ENCODE assay signal across 13 cellular contexts in genomic region chr11:27916541-27917100, GRCh38.
DNase-seq lines count a peak whose midpoint lies in the region; ATAC-seq, FAIRE-seq and TF ChIP-seq lines count a peak whose summit lies in the region.
"Had no signal": no experiment of that assay in that cellular context is flagged by ENCODE, and none has a peak within 500 bp of the region (broad histone marks: within the 10 kb centered on the region; RNA-seq: fewer than 3 reads in every experiment).

No MANE protein-coding gene starts in this region.

- H3K9ac ChIP-seq in astrocyte (ENCODE audit: low read length): no peak overlapping the region
- no peak overlapping the region for H3K9ac ChIP-seq in mesendoderm (ENCODE audit: low read length)

- POLR2A ChIA-PET in CD4-positive, alpha-beta T cell (lab: Charles Lee): no interaction called here

- H4K8ac ChIP-seq in mesendoderm (ENCODE audit: low read depth, low read length): no peak overlapping the region

- H3K27ac ChIP-seq in astrocyte (ENCODE audit: low read depth, low read length) (no peak overlapping the region), mesendoderm (ENCODE audit: low read depth, low read length) (no peak overlapping the region)
- no peak overlapping the region for H3K27ac ChIP-seq in CD4-positive, alpha-beta T cell (ENCODE audit: low read depth, low read length)

- no peak overlapping the region for H2BK120ac ChIP-seq in mesendoderm (ENCODE audit: low read depth, low read length)

- H3K4me1 Mint-ChIP-seq in astrocyte (ENCODE audit: low read depth, unreplicated experiment): peaks cover 12% of the 10 kb centered on the region
- no peaks in the 10 kb centered on the region for H3K4me1 Mint-ChIP-seq in CD4-positive, alpha-beta T cell (ENCODE audit: low read depth)
- H3K4me1 Mint-ChIP-seq: activated CD4-positive, alpha-beta T cell treated with anti-CD3 and anti-CD28 coated beads for 36 hours; activated naive CD8-positive, alpha-beta T cell treated with anti-CD3 and anti-CD28 coated beads, Interleukin-2, amount 10 ng/mL, durations not matched to agents 7 days and 5 days; endodermal cell; stimulated activated naive CD8-positive, alpha-beta T cell treated with anti-CD3 and anti-CD28 coated beads, Interleukin-15, amount 100 ng/mL, for 72 hours had no signal

- H2AK5ac ChIP-seq in mesendoderm (ENCODE audit: low read length): no peak overlapping the region

- H3K4me2 ChIP-seq in astrocyte (ENCODE audit: low read length): no peak overlapping the region
- H3K4me2 ChIP-seq in mesendoderm (ENCODE audit: low read length): no peak overlapping the region

- no peaks in the 10 kb centered on the region for H3K36me3 ChIP-seq in astrocyte (ENCODE audit: insufficient read depth, low read length)
- no peaks in the 10 kb centered on the region for H3K36me3 ChIP-seq in mesendoderm (ENCODE audit: control insufficient read depth, insufficient read depth, low read length)

- H3K18ac ChIP-seq in mesendoderm (ENCODE audit: low read length): no peak overlapping the region

- H3K36me3 Mint-ChIP-seq in astrocyte (ENCODE audit: low read depth, unreplicated experiment): no peaks in the 10 kb centered on the region
- H3K36me3 Mint-ChIP-seq in CD4-positive, alpha-beta T cell (ENCODE audit: low read depth): no peaks in the 10 kb centered on the region
- H3K36me3 Mint-ChIP-seq: activated naive CD8-positive, alpha-beta T cell treated with anti-CD3 and anti-CD28 coated beads, Interleukin-2, amount 10 ng/mL, durations not matched to agents 7 days and 5 days had no signal

- no peak overlapping the region for H3K4me3 Mint-ChIP-seq in astrocyte (ENCODE audit: unreplicated experiment)
- no peak overlapping the region for H3K4me3 Mint-ChIP-seq in CD4-positive, alpha-beta T cell
- H3K4me3 Mint-ChIP-seq: activated CD4-positive, alpha-beta T cell treated with anti-CD3 and anti-CD28 coated beads for 36 hours; activated naive CD8-positive, alpha-beta T cell treated with anti-CD3 and anti-CD28 coated beads, Interleukin-2, amount 10 ng/mL, durations not matched to agents 7 days and 5 days; endodermal cell; stimulated activated naive CD8-positive, alpha-beta T cell treated with anti-CD3 and anti-CD28 coated beads, Interleukin-15, amount 100 ng/mL, for 72 hours had no signal

- no peaks in the 10 kb centered on the region for H3K27me3 Mint-ChIP-seq in astrocyte (ENCODE audit: low read depth, unreplicated experiment)
- H3K27me3 Mint-ChIP-seq in CD4-positive, alpha-beta T cell: peaks cover 5% of the 10 kb centered on the region
- H3K27me3 Mint-ChIP-seq: activated naive CD8-positive, alpha-beta T cell treated with anti-CD3 and anti-CD28 coated beads, Interleukin-2, amount 10 ng/mL, durations not matched to agents 7 days and 5 days; stimulated activated naive CD8-positive, alpha-beta T cell treated with anti-CD3 and anti-CD28 coated beads, Interleukin-15, amount 100 ng/mL, for 72 hours had no signal

- no peaks in the 10 kb centered on the region for H3K79me1 ChIP-seq in mesendoderm (ENCODE audit: low read length)

- H3K4me1 ChIP-seq in astrocyte (ENCODE audit: insufficient read depth, low read length): peaks cover 22% of the 10 kb centered on the region
- no peaks in the 10 kb centered on the region for H3K4me1 ChIP-seq in mesendoderm (ENCODE audit: control insufficient read depth, low read depth, low read length)

- H3K9me3 ChIP-seq in astrocyte (ENCODE audit: insufficient read depth, low read depth, low read length): no peaks in the 10 kb centered on the region
- H3K9me3 ChIP-seq in CD4-positive, alpha-beta T cell (ENCODE audit: control insufficient read depth, low read length): no peaks in the 10 kb centered on the region

- H2BK5ac ChIP-seq in mesendoderm (ENCODE audit: low read length): no peak overlapping the region

- no peak for FAIRE-seq in astrocyte (lab: Jason Lieb, UNC)
- FAIRE-seq: H54 had no signal

- no peak overlapping the region for H2BK15ac ChIP-seq in mesendoderm (replicated peaks; ENCODE audit: low read depth)

- no peak for TF ChIP-seq CTCF in astrocyte (IDR thresholded peaks at IDR 0.05; ENCODE audit: insufficient read depth, low read depth, low read length)
- TF ChIP-seq CTCF in CD4-positive, alpha-beta T cell (IDR thresholded peaks at IDR 0.05): no peak

- H3K4ac ChIP-seq in mesendoderm (ENCODE audit: low read depth, low read length): no peak overlapping the region

- H3K9me3 Mint-ChIP-seq in astrocyte (ENCODE audit: unreplicated experiment): peaks cover 2% of the 10 kb centered on the region
- no peaks in the 10 kb centered on the region for H3K9me3 Mint-ChIP-seq in CD4-positive, alpha-beta T cell
- H3K9me3 Mint-ChIP-seq: activated naive CD8-positive, alpha-beta T cell treated with anti-CD3 and anti-CD28 coated beads, Interleukin-2, amount 10 ng/mL, durations not matched to agents 7 days and 5 days; endodermal cell; stimulated activated naive CD8-positive, alpha-beta T cell treated with anti-CD3 and anti-CD28 coated beads, Interleukin-15, amount 100 ng/mL, for 72 hours had no signal

- no peak overlapping the region for H2AFZ ChIP-seq in astrocyte (ENCODE audit: low read depth, low read length)

- H3K27me3 ChIP-seq in astrocyte (ENCODE audit: insufficient read depth, low read length): no peaks in the 10 kb centered on the region
- no peaks in the 10 kb centered on the region for H3K27me3 ChIP-seq in mesendoderm (ENCODE audit: insufficient read depth, low read length, poor library complexity)
- H3K27me3 ChIP-seq in CD4-positive, alpha-beta T cell (ENCODE audit: control insufficient read depth, insufficient read depth, low read length): no peaks in the 10 kb centered on the region

- H3K79me2 ChIP-seq in astrocyte (ENCODE audit: insufficient read depth, low read length) (no peaks in the 10 kb centered on the region), mesendoderm (ENCODE audit: control insufficient read depth, insufficient read depth, low read length) (no peaks in the 10 kb centered on the region)

- intact Hi-C loops in CD4-positive, alpha-beta T cell (cut with DNase I, micrococcal nuclease): no loop called here

- WGBS in mesendoderm (ENCODE audit: extremely low coverage, insufficient coverage, low lambda C conversion rate): no CpG with 5 or more reads among the region's 6 CpGs

- no peaks in the 10 kb centered on the region for H4K20me1 ChIP-seq in astrocyte (ENCODE audit: insufficient read depth, low read length)

- H3K27ac Mint-ChIP-seq in astrocyte (ENCODE audit: unreplicated experiment): no peak overlapping the region
- no peak overlapping the region for H3K27ac Mint-ChIP-seq in CD4-positive, alpha-beta T cell
- H3K27ac Mint-ChIP-seq: activated CD4-positive, alpha-beta T cell treated with anti-CD3 and anti-CD28 coated beads for 36 hours; activated naive CD8-positive, alpha-beta T cell treated with anti-CD3 and anti-CD28 coated beads, Interleukin-2, amount 10 ng/mL, durations not matched to agents 7 days and 5 days; endodermal cell; stimulated activated naive CD8-positive, alpha-beta T cell treated with anti-CD3 and anti-CD28 coated beads, Interleukin-15, amount 100 ng/mL, for 72 hours had no signal

- DNase-seq in astrocyte (ENCODE audit: low read depth) (peak; percentile 63), mesendoderm (no peak), foreskin melanocyte (no peak), AML-193 (lab: John Stamatoyannopoulos, UW) (no peak)
- no peak for DNase-seq in CD4-positive, alpha-beta T cell
- DNase-seq: activated CD4-positive, alpha-beta T cell treated with anti-CD3 and anti-CD28 coated beads for 36 hours; activated naive CD8-positive, alpha-beta T cell treated with anti-CD3 and anti-CD28 coated beads, Interleukin-2, amount 10 ng/mL, durations not matched to agents 7 days and 5 days; endodermal cell; stimulated activated naive CD8-positive, alpha-beta T cell treated with anti-CD3 and anti-CD28 coated beads, Interleukin-15, amount 100 ng/mL, for 72 hours had no signal

- no peak overlapping the region for H3K4me3 ChIP-seq in astrocyte (ENCODE audit: insufficient read depth, low read depth, low read length)
- no peak overlapping the region for H3K4me3 ChIP-seq in mesendoderm (ENCODE audit: low read length)

- H3K23ac ChIP-seq in mesendoderm (ENCODE audit: low read length): no peak overlapping the region

- H3K56ac ChIP-seq in mesendoderm (ENCODE audit: low read length): no peak overlapping the region

- CTCF ChIA-PET in CD4-positive, alpha-beta T cell (lab: Charles Lee): no interaction called here

- peak; percentile 95 for ATAC-seq in GM18861 (IDR thresholded peaks at IDR 0.05; ENCODE audit: unreplicated experiment)
- ATAC-seq in GM21526 (IDR thresholded peaks at IDR 0.05; ENCODE audit: low FRiP score, unreplicated experiment): peak; percentile 93
- ATAC-seq in HG03097 (IDR thresholded peaks at IDR 0.05; ENCODE audit: low FRiP score, unreplicated experiment): peak; percentile 91
- ATAC-seq in CD4-positive, alpha-beta T cell (ENCODE audit: poor library complexity): no peak
- ATAC-seq: activated CD4-positive, alpha-beta T cell treated with anti-CD3 and anti-CD28 coated beads for 36 hours; stimulated activated naive CD8-positive, alpha-beta T cell treated with anti-CD3 and anti-CD28 coated beads, Interleukin-15, amount 100 ng/mL, for 72 hours had no signal

- no peak overlapping the region for H4K5ac ChIP-seq in mesendoderm (ENCODE audit: low read length)
